Comparison of ENCODE assay signal across 10 cellular contexts in the genomic region with DNA sequence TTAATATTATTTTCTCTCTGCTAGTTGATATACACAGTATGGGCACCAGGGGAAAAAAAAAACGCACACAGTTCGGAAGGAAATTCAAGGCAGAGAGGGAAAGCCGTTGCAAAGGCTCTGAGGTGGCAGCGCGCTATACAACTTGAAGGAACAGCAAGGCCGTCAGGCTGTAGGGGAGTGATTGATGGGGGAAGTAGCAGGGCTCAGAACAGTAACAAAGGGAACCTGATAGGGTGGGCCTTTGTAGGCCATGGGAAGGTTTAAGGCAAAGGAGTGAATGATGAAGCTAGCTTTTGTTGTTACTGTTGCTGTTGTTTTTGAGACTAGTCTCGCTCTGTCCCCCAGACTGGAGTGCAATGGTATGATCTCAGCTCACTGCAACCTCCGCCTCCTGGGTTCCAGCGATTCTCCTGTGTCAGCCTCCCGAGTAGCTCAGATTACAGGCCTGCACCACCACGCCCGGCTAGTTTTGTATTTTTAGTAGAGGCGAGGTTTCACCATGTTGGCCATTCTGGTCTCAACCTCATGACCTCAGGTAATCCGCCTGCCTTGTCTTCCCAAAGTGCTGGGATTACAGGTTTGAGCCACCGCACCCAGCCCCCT. TPM values are rescaled to one million over a fixed set of nuclear protein-coding genes. Genes with fewer than 3 reads are reported as not detected.
DNase-seq lines count a peak whose midpoint lies in the region; ATAC-seq and TF ChIP-seq lines count a peak whose summit lies in the region.
"Had no signal": no experiment of that assay in that cellular context is flagged by ENCODE, and none has a peak within 500 bp of the region (broad histone marks: within the 10 kb centered on the region; RNA-seq: fewer than 3 reads in every experiment).

No MANE protein-coding gene starts in this region.

- no peaks in the 10 kb centered on the region for H3K9me3 Mint-ChIP-seq in activated CD4-positive, alpha-beta T cell treated with anti-CD3 and anti-CD28 coated beads, Interleukin-2, amount 10 ng/mL, durations not matched to agents 24 days and 14 days
- H3K9me3 Mint-ChIP-seq: activated CD4-positive, alpha-beta T cell treated with anti-CD3 and anti-CD28 coated beads, Interleukin-2, amount 10 ng/mL, durations not matched to agents 7 days and 5 days had no signal

- H3K4me3 ChIP-seq in right lobe of liver (no peak overlapping the region), tibial artery (peak overlapping the region; percentile 6 to 25), thyroid gland (replicated peaks in 1 of 3) (no peak overlapping the region)
- H3K4me3 ChIP-seq: BLaER1 treated with 17β-estradiol and CSF1 and Interleukin-3, amounts not matched to agents 10 nM and 100 nM had no signal

- H3K36me3 Mint-ChIP-seq in activated CD4-positive, alpha-beta T cell treated with anti-CD3 and anti-CD28 coated beads, Interleukin-2, amount 10 ng/mL, durations not matched to agents 24 days and 14 days (ENCODE audit: low read depth): peaks cover 16% of the 10 kb centered on the region

- peak overlapping the region; percentile 30 for H3K4me3 Mint-ChIP-seq in activated CD4-positive, alpha-beta T cell treated with anti-CD3 and anti-CD28 coated beads, Interleukin-2, amount 10 ng/mL, durations not matched to agents 24 days and 14 days
- H3K4me3 Mint-ChIP-seq: activated CD4-positive, alpha-beta T cell treated with anti-CD3 and anti-CD28 coated beads, Interleukin-2, amount 10 ng/mL, durations not matched to agents 7 days and 5 days had no signal

- TF ChIP-seq CTCF in right lobe of liver (IDR thresholded peaks at IDR 0.05): no peak
- TF ChIP-seq CTCF in tibial artery (IDR thresholded peaks at IDR 0.05): no peak
- TF ChIP-seq CTCF in thyroid gland (IDR thresholded peaks at IDR 0.05): peak in 2 of 6 experiments; percentile 9 to 11

- H3K36me3 ChIP-seq in right lobe of liver: peaks cover 3 to 14% (median 4%) of the 10 kb centered on the region in 4 donors
- peaks cover 13 to 26% (median 14%) of the 10 kb centered on the region in 3 donors for H3K36me3 ChIP-seq in tibial artery
- H3K36me3 ChIP-seq in thyroid gland: peaks cover 13 to 14% of the 10 kb centered on the region in 2 donors

- H3K27ac ChIP-seq in right lobe of liver (no peak overlapping the region), tibial artery (peak overlapping the region in 1 of 2 donors; percentile 45), thyroid gland (no peak overlapping the region)

- intact Hi-C loops in activated CD4-positive, alpha-beta T cell treated with anti-CD3 and anti-CD28 coated beads, Interleukin-2, amount 10 ng/mL, durations not matched to agents 24 days and 14 days (cut with micrococcal nuclease): loop anchor here (1.0 to 2.0 kb wide), 4 partner anchors 39 to 91 kb away; a partner anchor contains a TSS
- intact Hi-C loops in right lobe of liver (cut with DNase I) (no loop called here), tibial artery (cut with DNase I; ENCODE audit: low total_unique reads) (loop anchor here (5.0 kb wide), 1 partner anchor 42 kb away; no protein-coding TSS in a partner anchor), thyroid gland (cut with DNase I) (loop anchor here (2.0 kb wide), 1 partner anchor 41 kb away; no protein-coding TSS in a partner anchor)

- no peak overlapping the region for H3K27ac Mint-ChIP-seq in activated CD4-positive, alpha-beta T cell treated with anti-CD3 and anti-CD28 coated beads, Interleukin-2, amount 10 ng/mL, durations not matched to agents 24 days and 14 days
- H3K27ac Mint-ChIP-seq: activated CD4-positive, alpha-beta T cell treated with anti-CD3 and anti-CD28 coated beads, Interleukin-2, amount 10 ng/mL, durations not matched to agents 7 days and 5 days had no signal

- H3K27me3 Mint-ChIP-seq in activated CD4-positive, alpha-beta T cell treated with anti-CD3 and anti-CD28 coated beads, Interleukin-2, amount 10 ng/mL, durations not matched to agents 24 days and 14 days: no peaks in the 10 kb centered on the region
- H3K27me3 Mint-ChIP-seq: activated CD4-positive, alpha-beta T cell treated with anti-CD3 and anti-CD28 coated beads, Interleukin-2, amount 10 ng/mL, durations not matched to agents 7 days and 5 days had no signal

- H3K27me3 ChIP-seq in right lobe of liver (no peaks in the 10 kb centered on the region), tibial artery (no peaks in the 10 kb centered on the region), thyroid gland (no peaks in the 10 kb centered on the region)
- H3K27me3 ChIP-seq: BLaER1 treated with 17β-estradiol and CSF1 and Interleukin-3, amounts not matched to agents 10 nM and 100 nM had no signal

- H3K4me1 Mint-ChIP-seq in activated CD4-positive, alpha-beta T cell treated with anti-CD3 and anti-CD28 coated beads, Interleukin-2, amount 10 ng/mL, durations not matched to agents 24 days and 14 days: peaks cover 10% of the 10 kb centered on the region

- peaks cover 0 to 8% (median 0%) of the 10 kb centered on the region in 4 donors for H3K4me1 ChIP-seq in right lobe of liver
- peaks cover 0 to 6% (median 0%) of the 10 kb centered on the region in 4 donors for H3K4me1 ChIP-seq in tibial artery
- peaks cover 9% of the 10 kb centered on the region in 2 donors for H3K4me1 ChIP-seq in thyroid gland

- H3K9me3 ChIP-seq in right lobe of liver (no peaks in the 10 kb centered on the region), tibial artery (no peaks in the 10 kb centered on the region), thyroid gland (no peaks in the 10 kb centered on the region)
- H3K9me3 ChIP-seq: BLaER1 treated with 17β-estradiol and CSF1 and Interleukin-3, amounts not matched to agents 10 nM and 100 nM had no signal

- 60% methylated on average over 9 of the region's 15 CpGs for WGBS in right lobe of liver (ENCODE audit: insufficient coverage, low coverage, low lambda C conversion rate, missing lambda C conversion rate)
- WGBS in thyroid gland, 2 donors: 66 to 71% methylated on average over 13 to 15 of the region's 15 CpGs

- ATAC-seq in right lobe of liver (peak; percentile 3 to 12 (median 4)), HG03442 (IDR thresholded peaks at IDR 0.05; ENCODE audit: unreplicated experiment) (no peak), HG02610 (IDR thresholded peaks at IDR 0.05; ENCODE audit: unreplicated experiment) (no peak)

- TF ChIP-seq POLR2A in right lobe of liver (IDR thresholded peaks at IDR 0.05) (no peak), thyroid gland (IDR thresholded peaks at IDR 0.05) (no peak)

- DNase-seq in activated CD4-positive, alpha-beta T cell treated with anti-CD3 and anti-CD28 coated beads, Interleukin-2, amount 10 ng/mL, durations not matched to agents 24 days and 14 days: no peak
- no peak for DNase-seq in activated CD4-positive, alpha-beta T cell treated with anti-CD3 and anti-CD28 coated beads, Interleukin-2, amount 50 U/mL, for 4 hours
- peak; percentile 26 for DNase-seq in cerebellum (ENCODE audit: low spot score)
- DNase-seq in right lobe of liver: no peak
- DNase-seq in tibial artery: no peak
- no peak for DNase-seq in thyroid gland

RNA-seq across cellular contexts. Expression of a gene that starts 27.0 kb away (rescaled TPM):
- not detected in 2 replicates for total RNA-seq in activated CD4-positive, alpha-beta T cell treated with anti-CD3 and anti-CD28 coated beads, Interleukin-2, amount 10 ng/mL, durations not matched to agents 24 days and 14 days
- total RNA-seq in cerebellum (0.54 TPM), right lobe of liver (10 to 100 TPM; 10.4 to 25.1 (median 16.6) TPM), thyroid gland (1 to 10 TPM; 1.9 to 4.7 (median 2.5) TPM)

Comparison
In these comparisons a context has a peak if more than half of its experiments do, and no peak if none do; other contexts are left out.
1. ATAC-seq: peak in right lobe of liver (4 of 4); none in HG03442 (single experiment) and HG02610 (single experiment).
2. H3K4me3 ChIP-seq: peak in tibial artery (2 of 2); none in right lobe of liver (0 of 3) and thyroid gland (0 of 3).
3. intact Hi-C loops: an anchor here in activated CD4-positive, alpha-beta T cell treated with anti-CD3 and anti-CD28 coated beads, Interleukin-2, amount 10 ng/mL, durations not matched to agents 24 days and 14 days (1.0 to 2.0 kb wide), tibial artery (5.0 kb wide) and thyroid gland (2.0 kb wide); none called in right lobe of liver.